Comparison of ENCODE assay signal across 1 cellular context in genomic region chr10:31897506-31897905, GRCh38.
TF ChIP-seq lines count a peak whose summit lies in the region.

No MANE protein-coding gene starts in this region.

TF ChIP-seq in IMR-90, 13 proteins besides CTCF, POLR2A, EP300 and RAD21:
- TF ChIP-seq CEBPB (IDR thresholded peaks at IDR 0.05; ENCODE audit: low read depth, low read length) (no peak), MXI1 (IDR thresholded peaks at IDR 0.05; ENCODE audit: borderline replicate concordance, low read depth, low read length) (no peak), USF2 (IDR thresholded peaks at IDR 0.05; ENCODE audit: low read depth, low read length) (no peak), RFX5 (IDR thresholded peaks at IDR 0.05; ENCODE audit: low read depth, low read length) (no peak), FOS (IDR thresholded peaks at IDR 0.05; ENCODE audit: low read depth, low read length) (no peak), RCOR1 (IDR thresholded peaks at IDR 0.05; ENCODE audit: insufficient replicate concordance, low read length) (no peak), BHLHE40 (IDR thresholded peaks at IDR 0.05; ENCODE audit: low read depth, low read length) (no peak), ELK1 (IDR thresholded peaks at IDR 0.05; ENCODE audit: borderline replicate concordance, low read depth, low read length) (no peak), MAZ (IDR thresholded peaks at IDR 0.05; ENCODE audit: borderline replicate concordance, low read depth, low read length) (no peak), MAFK (IDR thresholded peaks at IDR 0.05; ENCODE audit: low read depth, low read length) (no peak), CHD1 (IDR thresholded peaks at IDR 0.05; ENCODE audit: low read depth, low read length) (no peak)
